Comparison of ENCODE assay signal across 8 cellular contexts in genomic region chr15:48800811-48801460, GRCh38. TPM values are rescaled to one million over a fixed set of nuclear protein-coding genes. Genes with fewer than 3 reads are reported as not detected.
DNase-seq lines count a peak whose midpoint lies in the region; TF ChIP-seq lines count a peak whose summit lies in the region.

No MANE protein-coding gene starts in this region.

- TF ChIP-seq POLR2A in uterus (IDR thresholded peaks at IDR 0.05), result no peak

- intact Hi-C loops in cardiac septum (cut with DNase I) (loop anchor here (5.0 kb wide), 1 partner anchor 444 kb away; no protein-coding TSS in a partner anchor), left ventricle myocardium inferior (cut with micrococcal nuclease) (loop anchor here (10.0 kb wide), 1 partner anchor 446 kb away; no protein-coding TSS in a partner anchor), uterus (cut with DNase I; ENCODE audit: low total_unique reads) (no loop called here)

- H3K4me3 ChIP-seq in cardiac muscle cell (no peak overlapping the region), left ventricle myocardium inferior (no peak overlapping the region), uterus (no peak overlapping the region)

- H3K4me1 ChIP-seq in cardiac muscle cell (ENCODE audit: low read depth) (no peaks in the 10 kb centered on the region), left ventricle myocardium inferior (peaks cover 4% of the 10 kb centered on the region), uterus (no peaks in the 10 kb centered on the region)

- DNase-seq in cardiac muscle cell (ENCODE audit: low read depth in 1 of 2, low spot score in 1 of 2) (peak in 1 of 2 donors; percentile 68), cardiac septum (ENCODE audit: low spot score) (no peak), SW480 (ENCODE audit: low spot score) (peak; percentile 40), left ventricle myocardium inferior (no peak), uterus (no peak), GM19240 (ENCODE audit: insufficient read length, low spot score) (no peak), NCI-H187 (lab: John Stamatoyannopoulos, UW) (no peak)
- no peak for DNase-seq in activated CD4-positive, alpha-beta T cell treated with anti-CD3 and anti-CD28 coated beads, Interleukin-2, amount 50 U/mL, for 1 hour

- H3K27me3 ChIP-seq in cardiac muscle cell, result no peaks in the 10 kb centered on the region
- no peaks in the 10 kb centered on the region for H3K27me3 ChIP-seq in left ventricle myocardium inferior (ENCODE audit: low read depth)
- H3K27me3 ChIP-seq in uterus, result no peaks in the 10 kb centered on the region

- H3K27ac ChIP-seq in cardiac muscle cell, result no peak overlapping the region
- H3K27ac ChIP-seq in left ventricle myocardium inferior (replicated peaks), result peak overlapping the region; percentile 15
- peak overlapping the region in 1 of 2 donors; percentile 24 for H3K27ac ChIP-seq in uterus

- TF ChIP-seq CTCF in cardiac muscle cell (IDR thresholded peaks at IDR 0.05; ENCODE audit: low read depth, low read length), result peak; percentile 58
- TF ChIP-seq CTCF in left ventricle myocardium inferior (IDR thresholded peaks at IDR 0.05; ENCODE audit: borderline replicate concordance), result peak; percentile 65
- TF ChIP-seq CTCF in uterus (IDR thresholded peaks at IDR 0.05), result peak; percentile 32 to 41 (median 36)

- no peaks in the 10 kb centered on the region for H3K9me3 ChIP-seq in cardiac muscle cell (ENCODE audit: low read depth)
- H3K9me3 ChIP-seq in left ventricle myocardium inferior (replicated peaks), result no peaks in the 10 kb centered on the region
- H3K9me3 ChIP-seq in uterus, result no peaks in the 10 kb centered on the region

- no peaks in the 10 kb centered on the region for H3K36me3 ChIP-seq in cardiac muscle cell
- no peaks in the 10 kb centered on the region for H3K36me3 ChIP-seq in left ventricle myocardium inferior
- no peaks in the 10 kb centered on the region for H3K36me3 ChIP-seq in uterus

RNA-seq across cellular contexts. Expression of gene CEP152, which starts 9.9 kb away (rescaled TPM):
- 1.7 and 5.6 TPM in 2 replicates for total RNA-seq in cardiac muscle cell
- 2.7 and 4.7 TPM in 2 replicates for polyA plus RNA-seq in cardiac muscle cell
- total RNA-seq in cardiac septum, result 1.1 TPM
- 1.3 TPM for total RNA-seq in left ventricle myocardium inferior
- 10 to 100 TPM in 1 of 4 donors, 1 to 10 TPM in 3; 4.2 to 10.5 (median 4.8) TPM for total RNA-seq in uterus
